ENCODE assay signal across 18 cellular contexts in genomic region chr1:235410467-235410866, GRCh38. TPM values are rescaled to one million over a fixed set of nuclear protein-coding genes. Genes with fewer than 3 reads are reported as not detected.
DNase-seq lines count a peak whose midpoint lies in the region; ATAC-seq, FAIRE-seq and TF ChIP-seq lines count a peak whose summit lies in the region.
"Had no signal": no experiment of that assay in that cellular context is flagged by ENCODE, and none has a peak within 500 bp of the region (broad histone marks: within the 10 kb centered on the region; RNA-seq: fewer than 3 reads in every experiment).

No MANE protein-coding gene starts in this region.

- H3K27ac Mint-ChIP-seq in GM23338 (no peak overlapping the region), endodermal cell (peak overlapping the region; percentile 59)
- H3K27ac Mint-ChIP-seq: CD4-positive, alpha-beta T cell had no signal

- no peak for TF ChIP-seq EP300 in A549 (IDR thresholded peaks at IDR 0.05)

- POLR2A ChIA-PET in A549 (lab: Yijun Ruan, JAX): no interaction called here

- H3K27me3 Mint-ChIP-seq in GM23338 (ENCODE audit: insufficient read depth, low read depth, poor library complexity): peaks cover 8% of the 10 kb centered on the region
- no peaks in the 10 kb centered on the region for H3K27me3 Mint-ChIP-seq in endodermal cell (ENCODE audit: insufficient read depth)
- H3K27me3 Mint-ChIP-seq: CD4-positive, alpha-beta T cell had no signal

- TF ChIP-seq CTCF in A549 (IDR thresholded peaks at IDR 0.05): no peak
- TF ChIP-seq CTCF in GM23338 (conservative IDR thresholded peaks at IDR 0.05; ENCODE audit: low read depth in 2 of 2): no peak
- TF ChIP-seq CTCF in VCaP (conservative IDR thresholded peaks at IDR 0.05): no peak
- no peak for TF ChIP-seq CTCF in endodermal cell (conservative IDR thresholded peaks at IDR 0.05)
- no peak for TF ChIP-seq CTCF in thyroid gland (IDR thresholded peaks at IDR 0.05)

- H3K9me2 ChIP-seq in GM23338 (ENCODE audit: insufficient read depth): no peaks in the 10 kb centered on the region

- H2AFZ ChIP-seq in GM23338: no peak overlapping the region
- H2AFZ ChIP-seq: GM23248 had no signal

- no peak for TF ChIP-seq RAD21 in A549 (conservative IDR thresholded peaks at IDR 0.05 in 1 of 2, IDR thresholded peaks at IDR 0.05 in 1 of 2)

- H3K79me2 ChIP-seq in GM23338 (replicated peaks; ENCODE audit: insufficient read depth): peaks cover 7% of the 10 kb centered on the region

- no peak overlapping the region for H3K4me3 Mint-ChIP-seq in GM23338
- H3K4me3 Mint-ChIP-seq in endodermal cell: no peak overlapping the region
- H3K4me3 Mint-ChIP-seq: CD4-positive, alpha-beta T cell had no signal

- H3K9me3 Mint-ChIP-seq in GM23338 (peaks cover 10% of the 10 kb centered on the region; the same call in 2 of the 3 replicates), endodermal cell (peaks cover 5% of the 10 kb centered on the region)
- H3K9me3 Mint-ChIP-seq: CD4-positive, alpha-beta T cell had no signal

- H3K27ac ChIP-seq in A549 (peak overlapping the region; percentile 31 to 66; a peak in 3 of 6 replicates), GM23338 (ENCODE audit: low read depth) (peak overlapping the region; percentile 77; the same call in 1 of the 2 replicates), VCaP (peak overlapping the region; percentile 98), endodermal cell (ENCODE audit: low read depth, low read length) (no peak overlapping the region), thyroid gland (no peak overlapping the region)
- H3K27ac ChIP-seq: GM23248 had no signal

- TF ChIP-seq POLR2A in A549 (IDR thresholded peaks at IDR 0.05; ENCODE audit: low read length) (no peak), thyroid gland (IDR thresholded peaks at IDR 0.05) (no peak)

- H3K27me3 ChIP-seq in GM23338 (ENCODE audit: insufficient read depth): no peaks in the 10 kb centered on the region
- H3K27me3 ChIP-seq in endodermal cell (ENCODE audit: control insufficient read depth, insufficient read depth, low read length, poor library complexity, severe bottlenecking): no peaks in the 10 kb centered on the region
- no peaks in the 10 kb centered on the region for H3K27me3 ChIP-seq in thyroid gland
- H3K27me3 ChIP-seq: BE2C had no signal

- FAIRE-seq in A549 (lab: Jason Lieb, UNC): no peak
- FAIRE-seq: D721Med, G401.6, GM12891, GM19239, H54 had no signal

- no peaks in the 10 kb centered on the region for H4K20me1 ChIP-seq in GM23338 (replicated peaks; ENCODE audit: insufficient read depth)

- no peaks in the 10 kb centered on the region for H3K36me3 ChIP-seq in GM23338 (ENCODE audit: insufficient read depth)
- H3K36me3 ChIP-seq in endodermal cell (ENCODE audit: control insufficient read depth, insufficient read depth, low read length): peaks cover 9% of the 10 kb centered on the region
- H3K36me3 ChIP-seq in thyroid gland: no peaks in the 10 kb centered on the region
- H3K36me3 ChIP-seq: BE2C had no signal

- H3K4me1 ChIP-seq in A549 (peaks cover 63% of the 10 kb centered on the region), GM23338 (ENCODE audit: insufficient read depth) (0 out of 2 replicates have a peak, but pooled peaks cover 2% of the 10 kb centered on the region), endodermal cell (ENCODE audit: control insufficient read depth, insufficient read depth, low read length) (no peaks in the 10 kb centered on the region), thyroid gland (peaks cover 16 to 32% of the 10 kb centered on the region in 2 donors)

- DNase-seq in A549 (ENCODE audit: low read depth in 1 of 2, low spot score in 1 of 2) (no peak), GM23338 (ENCODE audit: low spot score) (no peak), endodermal cell (no peak), thyroid gland (no peak)
- DNase-seq: ACHN; BE2C; C1 segment of cervical spinal cord; Caco-2; CD4-positive, alpha-beta T cell; GM23248 had no signal

- H3K4me2 ChIP-seq in A549 (no peak overlapping the region), GM23338 (no peak overlapping the region)

- ATAC-seq in A549 (no peak), GM23338 (no peak), SK-N-SH treated with all-trans-retinoic acid at 6 μM for 48 hours (no peak), HG02981 (IDR thresholded peaks at IDR 0.05; ENCODE audit: unreplicated experiment) (no peak)

- H3K9ac ChIP-seq in endodermal cell (ENCODE audit: extremely low read depth, low read length, poor library complexity, severe bottlenecking): no peak overlapping the region
- H3K9ac ChIP-seq: GM23248 had no signal

- 81% methylated on average over 5 of the region's 5 CpGs for WGBS in A549 (ENCODE audit: missing lambda C conversion rate)
- 85% methylated on average over 1 to 5 of the region's 5 CpGs for WGBS in endodermal cell (ENCODE audit: insufficient coverage in 1 of 2, insufficient read length in 1 of 2), 2 experiments
- WGBS in thyroid gland, 2 donors: 86 to 90% methylated on average over 5 of the region's 5 CpGs

- H3K4me1 Mint-ChIP-seq in GM23338: no peaks in the 10 kb centered on the region
- H3K4me1 Mint-ChIP-seq in endodermal cell: peaks cover 2% of the 10 kb centered on the region

- CTCF ChIA-PET in A549 (lab: Yijun Ruan, JAX): interaction anchor here (2.3 kb wide), 1 partner anchor 13 kb away, joined by 7 read pairs; no protein-coding TSS in a partner anchor

- H3K9me3 ChIP-seq in A549 (no peaks in the 10 kb centered on the region), endodermal cell (ENCODE audit: control insufficient read depth, low read length) (no peaks in the 10 kb centered on the region), thyroid gland (no peaks in the 10 kb centered on the region)
- H3K9me3 ChIP-seq: BE2C had no signal

- H3K4me3 ChIP-seq in A549 (no peak overlapping the region), GM23338 (no peak overlapping the region), endodermal cell (ENCODE audit: low read length) (no peak overlapping the region), thyroid gland (replicated peaks in 1 of 3) (no peak overlapping the region)
- H3K4me3 ChIP-seq: GM23248 had no signal

- peaks cover 10% of the 10 kb centered on the region for H3F3A ChIP-seq in GM23338 (replicated peaks; ENCODE audit: low read depth)

- intact Hi-C loops in thyroid gland (cut with DNase I): no loop called here

- H3K36me3 Mint-ChIP-seq in GM23338 (ENCODE audit: low read depth): peaks cover 16% of the 10 kb centered on the region; the same call in 2 of the 3 replicates
- H3K36me3 Mint-ChIP-seq in endodermal cell (ENCODE audit: low read depth): peaks cover 16% of the 10 kb centered on the region

TF ChIP-seq in A549, 52 proteins besides CTCF, POLR2A, EP300 and RAD21 (continues in another document):
- TF ChIP-seq HOXA7 (CRISPR knock-in tag; IDR thresholded peaks at IDR 0.05): peak; percentile 49; the same call in 1 of the 2 replicates
- TF ChIP-seq HOXB5 (CRISPR knock-in tag; IDR thresholded peaks at IDR 0.05): peak; percentile 70; the same call in 1 of the 2 replicates
- peak; percentile 94 for TF ChIP-seq ATOH8 (CRISPR knock-in tag; IDR thresholded peaks at IDR 0.05; ENCODE audit: low read depth)
- TF ChIP-seq KDM5A (IDR thresholded peaks at IDR 0.05): no peak
- TF ChIP-seq NFE2L2 (conservative IDR thresholded peaks at IDR 0.05; ENCODE audit: low read length): no peak

TF ChIP-seq in GM23338, 12 proteins besides CTCF, POLR2A, EP300 and RAD21:
- TF ChIP-seq CREB1 (CRISPR knock-in tag; IDR thresholded peaks at IDR 0.05; ENCODE audit: low read depth): no peak
- no peak for TF ChIP-seq STAT1 (IDR thresholded peaks at IDR 0.05; ENCODE audit: unreplicated experiment)

TF ChIP-seq in SK-N-SH treated with all-trans-retinoic acid at 6 μM for 48 hours, 23 proteins besides CTCF, POLR2A, EP300 and RAD21 (continues in another document):
- TF ChIP-seq PATZ1 (CRISPR knock-in tag; IDR thresholded peaks at IDR 0.05; ENCODE audit: borderline replicate concordance) (no peak), POU6F1 (CRISPR knock-in tag; IDR thresholded peaks at IDR 0.05; ENCODE audit: borderline replicate concordance, low read depth) (no peak), PPARA (CRISPR knock-in tag; IDR thresholded peaks at IDR 0.05; ENCODE audit: borderline replicate concordance) (no peak), OSR1 (CRISPR knock-in tag; IDR thresholded peaks at IDR 0.05) (no peak)

RNA-seq across cellular contexts. Expression of gene TBCE, which starts 43.2 kb away (rescaled TPM):
- polyA plus RNA-seq in A549 (2011; rRNA removed) (58.3 and 65.2 TPM in 2 replicates), A549 (2017; fragmentation: RNase III; extraction: RNeasy Plus Mini Kit Qiagen cat#74134 plus additional on column Dnase treatment) (45.1 to 51.5 TPM (median 45.4 TPM) in 3 replicates), GM23338 (2016; fragmentation: Nextera tagmentation; extraction: Ambion mirVana) (64.8 and 72.4 TPM in 2 replicates)
- polyA plus RNA-seq in A549 (2012; cell fraction: cytosol; rRNA removed): 20.8 and 21.0 TPM in 2 replicates
- polyA plus RNA-seq in A549 (2012; cell fraction: nucleus; rRNA removed): 13.7 and 22.8 TPM in 2 replicates
- 18.6 and 23.0 TPM in 2 replicates for polyA minus RNA-seq in A549 (2011; rRNA and poly(A)+ RNA removed)
- total RNA-seq in GM23338 (2014; rRNA removed; shearing (Covaris generic)): 42.7 and 45.6 TPM in 2 replicates
- total RNA-seq in endodermal cell (10 to 100 TPM; 31.8 to 33.3 TPM), thyroid gland (10 to 100 TPM; 38.0 to 50.3 (median 44.8) TPM)
- 31.3 TPM for polyA plus RNA-seq in endodermal cell (2013, experiment 1 of 2)
- 23.6 TPM for polyA plus RNA-seq in endodermal cell (2013, experiment 2 of 2)

Comparison
In these comparisons a context has a peak if more than half of its experiments do, and no peak if none do; other contexts are left out.
1. H3K27ac ChIP-seq: peak in A549 (2 of 2), GM23338 (single experiment) and VCaP (single experiment); none in endodermal cell (single experiment) and thyroid gland (0 of 3).